25 cellular contexts compared by ENCODE assay signal in the genomic region with DNA sequence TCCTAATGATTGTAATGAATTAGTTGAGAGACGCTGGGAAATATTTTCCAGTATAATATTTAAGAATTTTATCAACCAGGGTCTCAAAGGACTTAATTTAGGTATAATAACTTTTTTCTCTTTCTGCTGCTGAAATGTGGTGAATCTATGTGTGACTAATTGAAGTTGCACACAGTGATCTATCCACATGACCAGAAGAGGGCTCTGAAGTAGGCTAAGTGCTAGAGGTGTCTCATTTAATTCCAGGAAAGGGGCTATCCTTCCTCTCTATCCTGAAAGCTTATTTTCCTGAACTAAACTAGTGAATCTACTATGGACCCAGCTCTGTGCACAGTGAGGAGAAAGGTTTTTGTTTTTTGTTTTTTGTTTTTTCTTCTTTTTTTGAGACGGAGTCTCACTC.
A peak's percentile ranks its signal among the peaks of the same experiment; 100 is the strongest.
DNase-seq lines count a peak whose midpoint lies in the region; ATAC-seq and TF ChIP-seq lines count a peak whose summit lies in the region.
"Had no signal": no experiment of that assay in that cellular context is flagged by ENCODE, and none has a peak within 500 bp of the region (broad histone marks: within the 10 kb centered on the region; RNA-seq: fewer than 3 reads in every experiment).

No MANE protein-coding gene starts in this region.

- DNase-seq in H4 (ENCODE audit: low spot score) (peak; percentile 3), NCI-H69 (lab: John Stamatoyannopoulos, UW) (peak; percentile 32), cardiac fibroblast (ENCODE audit: low read depth in 2 of 2) (peak; percentile 1 to 41), mesendoderm (peak; percentile 15), transverse colon (no peak)
- no peak for DNase-seq in stimulated activated CD4-positive, alpha-beta T cell treated with anti-CD3 and anti-CD28 coated beads, Interleukin-2, amount 100 ng/mL, for 48 hours
- DNase-seq: activated CD4-positive, alpha-beta T cell treated with anti-CD3 and anti-CD28 coated beads for 36 hours; activated CD8-positive, alpha-beta memory T cell treated with anti-CD3 and anti-CD28 coated beads for 24 hours; activated naive CD4-positive, alpha-beta T cell treated with Interleukin-2 at 50 U/mL for 16 hours; activated T-cell treated with anti-CD3 and anti-CD28 coated beads, Interleukin-2, amount 50 U/mL, for 24 hours; amygdala; CD8-positive, alpha-beta T cell; DMS53; dorsolateral prefrontal cortex; foreskin melanocyte; mammary epithelial cell; NCI-H1436; NCI-H524; nucleus accumbens; small intestine; stimulated activated CD4-positive, alpha-beta T cell treated with anti-CD3 and anti-CD28 coated beads, Interleukin-2, amount 100 ng/mL, for 24 hours had no signal

- no peak for TF ChIP-seq POLR2A in transverse colon (IDR thresholded peaks at IDR 0.05)

- H3K79me2 ChIP-seq in mesendoderm (ENCODE audit: control insufficient read depth, insufficient read depth, low read length): no peaks in the 10 kb centered on the region

- no peak overlapping the region for H2AK5ac ChIP-seq in mesendoderm (ENCODE audit: low read length)

- H2BK120ac ChIP-seq in mesendoderm (ENCODE audit: low read depth, low read length): no peak overlapping the region

- in situ Hi-C loops in transverse colon (cut with MboI; ENCODE audit: low pct_ligation_motif_present in 1 of 4, low pct_unique_long_range_greater_than_20kb in 1 of 4, low sequenced_read_pairs in 3 of 4): no loop called here

- WGBS in mesendoderm (ENCODE audit: extremely low coverage, insufficient coverage, low lambda C conversion rate): no CpG with 5 or more reads among the region's 2 CpGs
- 90 to 97% methylated on average over 2 of the region's 2 CpGs for WGBS in transverse colon (ENCODE audit: low coverage in 1 of 2), 2 donors

- H4K8ac ChIP-seq in mesendoderm (ENCODE audit: low read depth, low read length): no peak overlapping the region

- no peak overlapping the region for H3K56ac ChIP-seq in mesendoderm (ENCODE audit: low read length)

- H3K23ac ChIP-seq in mesendoderm (ENCODE audit: low read length): no peak overlapping the region

- H2BK15ac ChIP-seq in mesendoderm (replicated peaks; ENCODE audit: low read depth): no peak overlapping the region

- no peak overlapping the region for H3K27ac ChIP-seq in mesendoderm (ENCODE audit: low read depth, low read length)
- no peak overlapping the region for H3K27ac ChIP-seq in transverse colon
- H3K27ac ChIP-seq: dorsolateral prefrontal cortex, epithelial cell of prostate had no signal

- H3K4me1 ChIP-seq in mesendoderm (ENCODE audit: control insufficient read depth, low read depth, low read length): no peaks in the 10 kb centered on the region
- H3K4me1 ChIP-seq in transverse colon: no peaks in the 10 kb centered on the region

- no peak overlapping the region for H3K4me2 ChIP-seq in mesendoderm (ENCODE audit: low read length)

- intact Hi-C loops in transverse colon (cut with DNase I; ENCODE audit: low total_unique reads): no loop called here

- no peak overlapping the region for H3K18ac ChIP-seq in mesendoderm (ENCODE audit: low read length)

- H3K36me3 ChIP-seq in mesendoderm (ENCODE audit: control insufficient read depth, insufficient read depth, low read length) (no peaks in the 10 kb centered on the region), transverse colon (no peaks in the 10 kb centered on the region)

- H3K4ac ChIP-seq in mesendoderm (ENCODE audit: low read depth, low read length): no peak overlapping the region

- H4K5ac ChIP-seq in mesendoderm (ENCODE audit: low read length): no peak overlapping the region

- TF ChIP-seq CTCF in cardiac fibroblast (IDR thresholded peaks at IDR 0.05; ENCODE audit: low read depth, low read length): no peak
- no peak for TF ChIP-seq CTCF in transverse colon (IDR thresholded peaks at IDR 0.05)

- no peak overlapping the region for H3K9ac ChIP-seq in mesendoderm (ENCODE audit: low read length)

- H3K4me3 ChIP-seq in cardiac fibroblast (replicated peaks in 1 of 2; ENCODE audit: low read depth in 2 of 2, low read length in 2 of 2) (no peak overlapping the region), mesendoderm (ENCODE audit: low read length) (no peak overlapping the region), transverse colon (no peak overlapping the region)
- H3K4me3 ChIP-seq: dorsolateral prefrontal cortex had no signal

- TF ChIP-seq EP300 in transverse colon (IDR thresholded peaks at IDR 0.05; ENCODE audit: low read depth): no peak

- H3K27me3 ChIP-seq in mesendoderm (ENCODE audit: insufficient read depth, low read length, poor library complexity) (no peaks in the 10 kb centered on the region), transverse colon (no peaks in the 10 kb centered on the region)
- H3K27me3 ChIP-seq: dorsolateral prefrontal cortex had no signal

- no peaks in the 10 kb centered on the region for H3K9me3 ChIP-seq in transverse colon

- ATAC-seq in HG03175 (IDR thresholded peaks at IDR 0.05; ENCODE audit: unreplicated experiment): no peak
- ATAC-seq: activated CD4-positive, alpha-beta T cell treated with anti-CD3 and anti-CD28 coated beads for 36 hours; CD8-positive, alpha-beta T cell; Right ventricle myocardium inferior; stimulated activated memory B cell treated with anti-CD40 and anti-IgM and Interleukin-4, amounts not matched to agents 10 μg/mL and 1 μg/mL and 100 μg/mL, for 72 hours had no signal

- no peaks in the 10 kb centered on the region for H3K79me1 ChIP-seq in mesendoderm (ENCODE audit: low read length)

- H2BK5ac ChIP-seq in mesendoderm (ENCODE audit: low read length): no peak overlapping the region

Comparison
In these comparisons a context has a peak if more than half of its experiments do, and no peak if none do; other contexts are left out.
1. DNase-seq: peak in H4 (single experiment), NCI-H69 (single experiment), cardiac fibroblast (2 of 2) and mesendoderm (single experiment); none in stimulated activated CD4-positive, alpha-beta T cell treated with anti-CD3 and anti-CD28 coated beads, Interleukin-2, amount 100 ng/mL, for 48 hours (0 of 2) and transverse colon (single experiment).